Comparison of ENCODE assay signal across 8 cellular contexts in genomic region chr19:48500830-48501445, GRCh38. TPM values are rescaled to one million over a fixed set of nuclear protein-coding genes. Genes with fewer than 3 reads are reported as not detected.
A peak's percentile ranks its signal among the peaks of the same experiment; 100 is the strongest.
DNase-seq lines count a peak whose midpoint lies in the region; ATAC-seq and TF ChIP-seq lines count a peak whose summit lies in the region.
"Had no signal": no experiment of that assay in that cellular context is flagged by ENCODE, and none has a peak within 500 bp of the region (broad histone marks: within the 10 kb centered on the region; RNA-seq: fewer than 3 reads in every experiment).

No MANE protein-coding gene starts in this region.

- peak overlapping the region; percentile 86 to 97 for H3K4me3 ChIP-seq in HCT116 (replicated peaks in 1 of 2; ENCODE audit: low read depth in 1 of 2, low read length in 2 of 2)
- peak overlapping the region; percentile 23 for H3K4me3 ChIP-seq in hepatocyte
- peak overlapping the region; percentile 48 for H3K4me3 ChIP-seq in rectal smooth muscle tissue (ENCODE audit: low read length)
- H3K4me3 ChIP-seq in dorsolateral prefrontal cortex, result peak overlapping the region in 1 of 59 donors; percentile 15

- H3K4me1 ChIP-seq in HCT116 (ENCODE audit: control insufficient read depth in 1 of 2, insufficient read depth in 2 of 2, low read length in 2 of 2) (peaks cover 12 to 46% of the 10 kb centered on the region in 2 experiments), hepatocyte (ENCODE audit: insufficient read depth) (peaks cover 3% of the 10 kb centered on the region), rectal smooth muscle tissue (ENCODE audit: control insufficient read depth, insufficient read depth, low read length) (no peaks in the 10 kb centered on the region)

- H3K9me3 ChIP-seq in HCT116 (ENCODE audit: control insufficient read depth in 1 of 2, insufficient read depth in 1 of 2, low read depth in 1 of 2, low read length in 2 of 2) (no peaks in the 10 kb centered on the region), hepatocyte (ENCODE audit: low read depth) (no peaks in the 10 kb centered on the region)

- H3K36me3 ChIP-seq in HCT116 (ENCODE audit: control insufficient read depth in 1 of 2, insufficient read depth in 2 of 2, low read length in 2 of 2) (no peaks in the 10 kb centered on the region; a peak in 1 of 4 replicates), hepatocyte (replicated peaks; ENCODE audit: insufficient read depth, low read depth) (no peaks in the 10 kb centered on the region), rectal smooth muscle tissue (ENCODE audit: control insufficient read depth, insufficient read depth, low read length) (no peaks in the 10 kb centered on the region)

- no peak for TF ChIP-seq CTCF in HCT116 (IDR thresholded peaks at IDR 0.05 in 2 of 3, conservative IDR thresholded peaks at IDR 0.05 in 1 of 3; ENCODE audit: borderline replicate concordance in 1 of 3, insufficient read depth in 1 of 3, low read depth in 2 of 3, low read length in 2 of 3)
- TF ChIP-seq CTCF in RWPE1 (conservative IDR thresholded peaks at IDR 0.05; ENCODE audit: low read depth), result no peak
- TF ChIP-seq CTCF in hepatocyte (IDR thresholded peaks at IDR 0.05; ENCODE audit: poor library complexity), result no peak
- TF ChIP-seq CTCF in dorsolateral prefrontal cortex (IDR thresholded peaks at IDR 0.05 in 54 of 56, conservative IDR thresholded peaks at IDR 0.05 in 2 of 56; ENCODE audit: low read depth in 1 of 56, partially characterized antibody in 56 of 56), result no peak

- H3K9ac ChIP-seq in HCT116 (ENCODE audit: low read length), result peak overlapping the region; percentile 93
- no peak overlapping the region for H3K9ac ChIP-seq in rectal smooth muscle tissue (ENCODE audit: low read length)

- TF ChIP-seq RAD21 in HCT116 (IDR thresholded peaks at IDR 0.05; ENCODE audit: low read depth), result no peak

- no peaks in the 10 kb centered on the region for H4K20me1 ChIP-seq in HCT116 (ENCODE audit: insufficient read depth)
- H4K20me1 ChIP-seq in hepatocyte (ENCODE audit: insufficient read depth, poor library complexity, severe bottlenecking), result no peaks in the 10 kb centered on the region

- H3K27me3 ChIP-seq in HCT116 (ENCODE audit: insufficient read depth, low read length) (no peaks in the 10 kb centered on the region), hepatocyte (no peaks in the 10 kb centered on the region), rectal smooth muscle tissue (ENCODE audit: control insufficient read depth, insufficient read depth, low read length) (peaks cover 30% of the 10 kb centered on the region), dorsolateral prefrontal cortex (peaks cover 0 to 11% (median 0%) of the 10 kb centered on the region in 45 donors)

- peak overlapping the region; percentile 92 for H3K27ac ChIP-seq in HCT116 (ENCODE audit: low read depth, low read length)
- H3K27ac ChIP-seq in RWPE1, result peak overlapping the region; percentile 78
- H3K27ac ChIP-seq in hepatocyte, result peak overlapping the region; percentile 40
- no peak overlapping the region for H3K27ac ChIP-seq in rectal smooth muscle tissue (ENCODE audit: low read depth, low read length)
- no peak overlapping the region for H3K27ac ChIP-seq in dorsolateral prefrontal cortex

- CTCF ChIA-PET in HCT116 (lab: Charles Lee), result interaction anchor here (1.6 kb wide), 1 partner anchor 11 kb away, joined by 6 read pairs; no protein-coding TSS in a partner anchor
- CTCF ChIA-PET in RWPE1 (lab: Yijun Ruan, JAX), result interaction anchor here (1.2 kb wide), 1 partner anchor 83 kb away, joined by 3 read pairs; no protein-coding TSS in a partner anchor

- POLR2A ChIA-PET in HCT116 (lab: Charles Lee) (no interaction called here), RWPE1 (lab: Yijun Ruan, JAX; ENCODE audit: low non-redundant PET) (no interaction called here)

- RAD21 ChIA-PET in HCT116 (lab: Charles Lee; ENCODE audit: low non-redundant PET in 1 of 2, low total read pairs in 2 of 2, uncharacterized antibody in 2 of 2, unreplicated experiment in 2 of 2), result interaction anchor here in 1 of 2 experiments (0.6 to 0.9 kb wide), 3 partner anchors 8 to 180 kb away, joined by 3 to 4 read pairs (median 3); no protein-coding TSS in a partner anchor

- no peaks in the 10 kb centered on the region for H3K9me2 ChIP-seq in HCT116 (ENCODE audit: insufficient read depth)
- no peaks in the 10 kb centered on the region for H3K9me2 ChIP-seq in hepatocyte (replicated peaks; ENCODE audit: insufficient read depth)

- no peak; the same call in 1 of the 2 replicates for ATAC-seq in HCT116
- ATAC-seq in GM21381 (IDR thresholded peaks at IDR 0.05; ENCODE audit: unreplicated experiment), result no peak
- ATAC-seq in HG02763 (IDR thresholded peaks at IDR 0.05; ENCODE audit: unreplicated experiment), result no peak

- H3K4me2 ChIP-seq in HCT116 (ENCODE audit: low read length) (peak overlapping the region; percentile 100), hepatocyte (peak overlapping the region; percentile 87)

- no peak for TF ChIP-seq POLR2A in HCT116 (IDR thresholded peaks at IDR 0.05; ENCODE audit: borderline replicate concordance, extremely low read depth, insufficient read depth, insufficient read length)

- no peak overlapping the region for H2AFZ ChIP-seq in HCT116 (ENCODE audit: low read depth, low read length, poor library complexity, severe bottlenecking)
- no peak overlapping the region for H2AFZ ChIP-seq in hepatocyte

- H3K79me2 ChIP-seq in HCT116 (ENCODE audit: insufficient read depth, low read length) (no peaks in the 10 kb centered on the region; the same call in 1 of the 2 replicates), hepatocyte (peaks cover 3% of the 10 kb centered on the region)

- TSS peak; percentile 65 for BruUV-seq in HCT116 (replicated peaks; lab: Mats Ljungman, UMichigan)

- WGBS in hepatocyte (ENCODE audit: low lambda C conversion rate, missing lambda C conversion rate), result 64% methylated on average over 30 of the region's 30 CpGs

- DNase-seq in HCT116 (ENCODE audit: low read depth, low spot score) (no peak), RWPE1 (ENCODE audit: low spot score) (no peak), hepatocyte (ENCODE audit: low spot score) (no peak), dorsolateral prefrontal cortex (no peak)
- DNase-seq: foreskin fibroblast had no signal

- intact Hi-C loops in HCT116 (cut with micrococcal nuclease), result loop anchor here (1.0 kb wide), 1 partner anchor 8 kb away; no protein-coding TSS in a partner anchor
- intact Hi-C loops in dorsolateral prefrontal cortex (cut with DNase I), result no loop called here

TF ChIP-seq in HCT116, 20 proteins besides CTCF, POLR2A, EP300 and RAD21:
- no peak for TF ChIP-seq ATF3 (IDR thresholded peaks at IDR 0.05)
- no peak for TF ChIP-seq ZFX (IDR thresholded peaks at IDR 0.05)
- no peak for TF ChIP-seq SIN3A (IDR thresholded peaks at IDR 0.05; ENCODE audit: low read depth)
- no peak for TF ChIP-seq POLR2AphosphoS5 (IDR thresholded peaks at IDR 0.05; ENCODE audit: low read depth, low read length)
- TF ChIP-seq YY1 (IDR thresholded peaks at IDR 0.05; ENCODE audit: extremely low read depth, insufficient replicate concordance, low read depth, low read length), result no peak
- no peak for TF ChIP-seq SRF (IDR thresholded peaks at IDR 0.05; ENCODE audit: low read depth)
- no peak for TF ChIP-seq MAX (IDR thresholded peaks at IDR 0.05)
- TF ChIP-seq EZH2 (IDR thresholded peaks at IDR 0.05), result no peak
- TF ChIP-seq FOSL1 (IDR thresholded peaks at IDR 0.05; ENCODE audit: low read depth), result no peak
- TF ChIP-seq CBX3 (IDR thresholded peaks at IDR 0.05; ENCODE audit: low read depth), result no peak
- TF ChIP-seq TCF7L2 (IDR thresholded peaks at IDR 0.05; ENCODE audit: borderline replicate concordance, extremely low read depth, insufficient read depth, insufficient read length), result no peak
- no peak for TF ChIP-seq ELF1 (IDR thresholded peaks at IDR 0.05; ENCODE audit: borderline replicate concordance, low read depth)

RNA-seq across cellular contexts. Expression of gene LMTK3, which starts 10.7 kb away (rescaled TPM):
- total RNA-seq in HCT116 (2021; ENCODE audit: unreplicated experiment), result 19.9 TPM
- 8.9 and 12.1 TPM in 2 replicates for polyA plus RNA-seq in HCT116 (2012)
- 2.1 and 3.7 TPM in 2 replicates for total RNA-seq in hepatocyte
- 1.3 and 2.1 TPM in 2 replicates for polyA plus RNA-seq in hepatocyte
- total RNA-seq in dorsolateral prefrontal cortex, result 100 to 1,000 TPM in 62 of 120 experiments, 10 to 100 TPM in 58; 47.3 to 143 (median 101) TPM

RNA-seq across cellular contexts. Expression of gene CYTH2, which starts 31.8 kb away (rescaled TPM):
- 75.3 TPM for total RNA-seq in HCT116 (2021; ENCODE audit: unreplicated experiment)
- 49.9 and 58.4 TPM in 2 replicates for polyA plus RNA-seq in HCT116 (2012)
- total RNA-seq in hepatocyte, result 63.1 and 69.6 TPM in 2 replicates
- 80.1 and 106 TPM in 2 replicates for polyA plus RNA-seq in hepatocyte
- 10 to 100 TPM; 40.0 to 85.5 (median 64.9) TPM for total RNA-seq in dorsolateral prefrontal cortex

RNA-seq across cellular contexts. Expression of gene KCNJ14, which starts 45.6 kb away (rescaled TPM):
- total RNA-seq in HCT116 (2021; ENCODE audit: unreplicated experiment), result 2.5 TPM
- polyA plus RNA-seq in HCT116 (2012), result 1.1 and 1.6 TPM in 2 replicates
- 0.12 and 0.70 TPM in 2 replicates for total RNA-seq in hepatocyte
- 0.32 and 1.1 TPM in 2 replicates for polyA plus RNA-seq in hepatocyte
- total RNA-seq in dorsolateral prefrontal cortex, result 1 to 10 TPM; 1.2 to 5.3 (median 2.1) TPM

RNA-seq across cellular contexts. Expression of gene SULT2B1, which starts 51.0 kb away (rescaled TPM):
- 4.8 TPM for total RNA-seq in HCT116 (2021; ENCODE audit: unreplicated experiment)
- 7.1 and 8.1 TPM in 2 replicates for polyA plus RNA-seq in HCT116 (2012)
- total RNA-seq in hepatocyte, result not detected in 2 replicates
- polyA plus RNA-seq in hepatocyte, result 0.43 and 0.79 TPM in 2 replicates
- total RNA-seq in dorsolateral prefrontal cortex, result 1 to 10 TPM in 61 of 120 experiments, under 1 TPM in 35, not detected in 24; 0.38 to 4.8 (median 1.2) TPM

RNA-seq across cellular contexts. Expression of gene GRWD1, which starts 55.2 kb away (rescaled TPM):
- 64.8 TPM for total RNA-seq in HCT116 (2021; ENCODE audit: unreplicated experiment)
- 25.1 and 25.5 TPM in 2 replicates for polyA plus RNA-seq in HCT116 (2012)
- total RNA-seq in hepatocyte, result 25.2 and 25.9 TPM in 2 replicates
- polyA plus RNA-seq in hepatocyte, result 33.1 and 36.6 TPM in 2 replicates
- total RNA-seq in dorsolateral prefrontal cortex, result 10 to 100 TPM; 14.2 to 29.9 (median 20.2) TPM

Comparison
In these comparisons a context has a peak if more than half of its experiments do, and no peak if none do; other contexts are left out.
1. H3K27ac ChIP-seq: peak in HCT116 (single experiment), RWPE1 (single experiment) and hepatocyte (single experiment); none in rectal smooth muscle tissue (single experiment) and dorsolateral prefrontal cortex (0 of 59).